In genomic region chr22:50271011-50271394, GRCh38 we compare ENCODE assay signal across 9 cellular contexts. TPM values are rescaled to one million over a fixed set of nuclear protein-coding genes. Genes with fewer than 3 reads are reported as not detected.
DNase-seq lines count a peak whose midpoint lies in the region; ATAC-seq, FAIRE-seq and TF ChIP-seq lines count a peak whose summit lies in the region.
"Had no signal": no experiment of that assay in that cellular context is flagged by ENCODE, and none has a peak within 500 bp of the region (broad histone marks: within the 10 kb centered on the region; RNA-seq: fewer than 3 reads in every experiment).

No MANE protein-coding gene starts in this region.

- peaks cover 11% of the 10 kb centered on the region for H3K27me3 ChIP-seq in left ventricle myocardium inferior (ENCODE audit: low read depth)
- no peaks in the 10 kb centered on the region for H3K27me3 ChIP-seq in lung (ENCODE audit: control insufficient read depth, insufficient read depth)
- H3K27me3 ChIP-seq in vagina: no peaks in the 10 kb centered on the region

- no peak for FAIRE-seq in GM19239 (lab: Jason Lieb, UNC)
- FAIRE-seq: G401.6 had no signal

- H3K9me3 ChIP-seq in left ventricle myocardium inferior (replicated peaks) (no peaks in the 10 kb centered on the region), lung (ENCODE audit: control insufficient read depth in 2 of 2, insufficient read depth in 1 of 2, low read length in 1 of 2) (no peaks in the 10 kb centered on the region), vagina (no peaks in the 10 kb centered on the region)

- ATAC-seq in Right ventricle myocardium inferior (no peak), lung (ENCODE audit: insufficient read depth, low FRiP score) (no peak), HG03460 (IDR thresholded peaks at IDR 0.05; ENCODE audit: unreplicated experiment) (no peak)

- TF ChIP-seq CTCF in left ventricle myocardium inferior (IDR thresholded peaks at IDR 0.05; ENCODE audit: borderline replicate concordance): no peak
- TF ChIP-seq CTCF in astrocyte of the spinal cord (IDR thresholded peaks at IDR 0.05; ENCODE audit: low read depth, low read length): no peak
- TF ChIP-seq CTCF in lung (IDR thresholded peaks at IDR 0.05; ENCODE audit: control extremely low read depth, extremely low read depth): no peak
- no peak for TF ChIP-seq CTCF in vagina (IDR thresholded peaks at IDR 0.05)

- intact Hi-C loops in left ventricle myocardium inferior (cut with micrococcal nuclease): loop anchor here (5.0 kb wide), 1 partner anchor 56 kb away; the partner anchor contains the start of gene DENND6B
- intact Hi-C loops in Right ventricle myocardium inferior (cut with DNase I): loop anchor here (2.0 to 5.0 kb wide), 2 partner anchors 18 to 36 kb away; partner anchors contain the start of gene PLXNB2
- intact Hi-C loops in vagina (cut with DNase I): loop anchor here (5.0 kb wide), 1 partner anchor 56 kb away; the partner anchor contains the start of gene DENND6B

- H3K36me3 ChIP-seq in left ventricle myocardium inferior (peaks cover 12% of the 10 kb centered on the region), lung (ENCODE audit: control insufficient read depth in 2 of 2, insufficient read depth in 2 of 2, low read length in 2 of 2) (peaks cover 0 to 15% of the 10 kb centered on the region in 2 donors), vagina (peaks cover 3 to 11% of the 10 kb centered on the region in 2 donors)

- peaks cover 71% of the 10 kb centered on the region for H3K4me1 ChIP-seq in left ventricle myocardium inferior
- H3K4me1 ChIP-seq in lung (ENCODE audit: control insufficient read depth in 2 of 2, insufficient read depth in 2 of 2, low read length in 2 of 2): peaks cover 0 to 27% of the 10 kb centered on the region in 2 donors
- peaks cover 62% of the 10 kb centered on the region for H3K4me1 ChIP-seq in vagina

- TF ChIP-seq POLR2A in vagina (IDR thresholded peaks at IDR 0.05): no peak

- in situ Hi-C loops in astrocyte of the spinal cord (cut with HindIII; ENCODE audit: low sequenced_read_pairs): no loop called here

- H3K4me3 ChIP-seq in left ventricle myocardium inferior (peak overlapping the region; percentile 67), astrocyte of the spinal cord (ENCODE audit: low read depth, low read length) (peak overlapping the region; percentile 47), lung (peak overlapping the region; percentile 12), vagina (peak overlapping the region; percentile 49 to 57)

- WGBS in lung, 2 donors: 1 to 2% methylated on average over 30 of the region's 30 CpGs

- DNase-seq in left ventricle myocardium inferior: no peak
- no peak for DNase-seq in Right ventricle myocardium inferior (ENCODE audit: missing footprints)
- DNase-seq in astrocyte of the spinal cord (ENCODE audit: low read depth, low spot score): no peak
- DNase-seq in lung (ENCODE audit: low spot score): no peak
- DNase-seq in vagina (ENCODE audit: extremely low spot score in 2 of 2): no peak
- DNase-seq in NCI-H345 (lab: John Stamatoyannopoulos, UW): no peak
- DNase-seq in GM19239 (ENCODE audit: insufficient read length, low spot score): no peak

- peak overlapping the region; percentile 87 for H3K27ac ChIP-seq in left ventricle myocardium inferior (replicated peaks)
- peak overlapping the region; percentile 46 to 62 for H3K27ac ChIP-seq in lung (ENCODE audit: low read depth in 1 of 2, low read length in 1 of 2)
- H3K27ac ChIP-seq in vagina: no peak overlapping the region

RNA-seq across cellular contexts. Expression of gene MAPK11, which starts 0.8 kb away (rescaled TPM):
- total RNA-seq in left ventricle myocardium inferior (7.8 TPM), Right ventricle myocardium inferior (10.0 TPM), lung (10 to 100 TPM in 1 of 2 donors, 1 to 10 TPM in 1; 8.3 to 15.3 TPM), vagina (7.4 TPM)
- 10 to 100 TPM in 1 of 2 donors, 1 to 10 TPM in 1; 9.9 to 13.9 TPM for polyA plus RNA-seq in lung

RNA-seq across cellular contexts. Expression of gene MAPK12, which starts 9.5 kb away (rescaled TPM):
- 17.2 TPM for total RNA-seq in left ventricle myocardium inferior
- total RNA-seq in Right ventricle myocardium inferior: 18.2 TPM
- total RNA-seq in lung: 10 to 100 TPM; 10.4 to 11.5 TPM
- 10 to 100 TPM; 12.2 to 13.1 TPM for polyA plus RNA-seq in lung
- total RNA-seq in vagina: 15.0 TPM

RNA-seq across cellular contexts. Expression of gene HDAC10, which starts 19.9 kb away (rescaled TPM):
- 13.6 TPM for total RNA-seq in left ventricle myocardium inferior
- 14.5 TPM for total RNA-seq in Right ventricle myocardium inferior
- 10 to 100 TPM; 34.2 to 53.7 TPM for total RNA-seq in lung
- polyA plus RNA-seq in lung: 10 to 100 TPM; 32.2 to 38.3 TPM
- total RNA-seq in vagina: 29.2 TPM

RNA-seq across cellular contexts. Expression of gene TUBGCP6, which starts 26.2 kb away (rescaled TPM):
- total RNA-seq in left ventricle myocardium inferior (18.3 TPM), Right ventricle myocardium inferior (17.5 TPM), lung (10 to 100 TPM; 51.7 to 57.8 TPM), vagina (45.4 TPM)
- polyA plus RNA-seq in lung: 10 to 100 TPM; 26.5 to 41.1 TPM

RNA-seq across cellular contexts. Expression of gene PLXNB2, which starts 36.4 kb away (rescaled TPM):
- total RNA-seq in left ventricle myocardium inferior (50.2 TPM), Right ventricle myocardium inferior (70.6 TPM), lung (100 to 1,000 TPM; 212 to 310 TPM), vagina (180 TPM)
- polyA plus RNA-seq in lung: 100 to 1,000 TPM; 123 to 134 TPM

Comparison
In these comparisons a context has a peak if more than half of its experiments do, and no peak if none do; other contexts are left out.
1. H3K4me3 ChIP-seq: peak in every context shown above with its lines; median percentile 67 in left ventricle myocardium inferior; 53 in vagina; 47 in astrocyte of the spinal cord; 12 in lung.